14 cellular contexts compared by ENCODE assay signal in the genomic region with DNA sequence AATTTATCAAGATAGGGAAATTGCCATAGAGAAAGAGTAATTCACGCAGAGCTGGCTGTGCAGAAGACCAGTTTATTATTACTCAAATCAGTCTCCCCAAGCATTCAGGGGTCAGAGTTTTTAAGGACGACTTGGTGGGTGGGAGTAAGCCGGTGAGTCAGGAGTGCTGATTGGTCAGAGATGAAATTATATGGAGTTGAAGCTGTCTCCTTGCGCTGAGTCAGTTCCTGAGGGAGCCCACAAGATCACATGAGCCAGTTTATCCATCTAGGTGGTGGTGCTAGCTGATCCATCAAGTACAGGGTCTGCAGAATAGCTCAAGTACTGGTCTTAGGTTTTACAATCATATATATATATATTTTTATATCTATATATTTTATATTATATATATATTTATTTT. TPM values are rescaled to one million over a fixed set of nuclear protein-coding genes. Genes with fewer than 3 reads are reported as not detected.
DNase-seq lines count a peak whose midpoint lies in the region; ATAC-seq and TF ChIP-seq lines count a peak whose summit lies in the region.
"Had no signal": no experiment of that assay in that cellular context is flagged by ENCODE, and none has a peak within 500 bp of the region (broad histone marks: within the 10 kb centered on the region; RNA-seq: fewer than 3 reads in every experiment).

No MANE protein-coding gene starts in this region.

- H3K36me3 Mint-ChIP-seq in activated T-helper 17 cell treated with anti-CD3 and anti-CD28 coated beads, Interleukin-2, amount 50 U/mL, for 72 hours (ENCODE audit: low read depth): no peaks in the 10 kb centered on the region

- no peak overlapping the region for H3K27ac Mint-ChIP-seq in activated T-helper 17 cell treated with anti-CD3 and anti-CD28 coated beads, Interleukin-2, amount 50 U/mL, for 72 hours

- no peak overlapping the region for H3K4me3 ChIP-seq in kidney epithelial cell (ENCODE audit: low read depth, low read length)

- H3K4me1 Mint-ChIP-seq in activated T-helper 17 cell treated with anti-CD3 and anti-CD28 coated beads, Interleukin-2, amount 50 U/mL, for 72 hours: no peaks in the 10 kb centered on the region

- H3K9me3 Mint-ChIP-seq in activated T-helper 17 cell treated with anti-CD3 and anti-CD28 coated beads, Interleukin-2, amount 50 U/mL, for 72 hours: no peaks in the 10 kb centered on the region

- H3K27me3 Mint-ChIP-seq in activated T-helper 17 cell treated with anti-CD3 and anti-CD28 coated beads, Interleukin-2, amount 50 U/mL, for 72 hours: no peaks in the 10 kb centered on the region
- H3K27me3 Mint-ChIP-seq: T-helper 17 cell had no signal

- no peak overlapping the region for H3K4me3 Mint-ChIP-seq in activated T-helper 17 cell treated with anti-CD3 and anti-CD28 coated beads, Interleukin-2, amount 50 U/mL, for 72 hours
- H3K4me3 Mint-ChIP-seq: T-helper 17 cell had no signal

- ATAC-seq in activated T-helper 17 cell treated with anti-CD3 and anti-CD28 coated beads, Interleukin-2, amount 50 U/mL, for 72 hours (replicated peaks): peak; percentile 73
- ATAC-seq in GM18909 (IDR thresholded peaks at IDR 0.05; ENCODE audit: poor library complexity, unreplicated experiment) (no peak), HG02981 (IDR thresholded peaks at IDR 0.05; ENCODE audit: unreplicated experiment) (no peak), GM19035 (IDR thresholded peaks at IDR 0.05; ENCODE audit: unreplicated experiment) (no peak), HG02798 (IDR thresholded peaks at IDR 0.05; ENCODE audit: poor library complexity, unreplicated experiment) (no peak)
- ATAC-seq: T-helper 17 cell had no signal

- no peak for TF ChIP-seq CTCF in kidney epithelial cell (IDR thresholded peaks at IDR 0.05; ENCODE audit: insufficient read depth, low read length, poor library complexity, severe bottlenecking)

- H3K36me3 ChIP-seq in kidney epithelial cell (ENCODE audit: control insufficient read depth, insufficient read depth, low read length): no peaks in the 10 kb centered on the region

- DNase-seq in Daoy (ENCODE audit: low read depth) (peak; percentile 82), Kasumi-1 (lab: John Stamatoyannopoulos, UW) (peak; percentile 1 to 19), kidney epithelial cell (ENCODE audit: low read depth) (peak; percentile 55)
- DNase-seq: NCI-H1105 treated with DMSO at 0.1 percent for 48 hours, NCI-H69, T-helper 17 cell, trophoblast cell had no signal

- no peaks in the 10 kb centered on the region for H3K27me3 ChIP-seq in kidney epithelial cell (ENCODE audit: control insufficient read depth, insufficient read depth, low read length)

RNA-seq across cellular contexts. Expression of a gene that starts 6.0 kb away (rescaled TPM):
- total RNA-seq in Daoy (2014; rRNA removed; shearing (Covaris generic)): not detected in 2 replicates
- total RNA-seq in activated T-helper 17 cell treated with anti-CD3 and anti-CD28 coated beads, Interleukin-2, amount 50 U/mL, for 72 hours: not detected
- not detected in 2 replicates for total RNA-seq in kidney epithelial cell
- total RNA-seq: lung microvascular endothelial cell, posterior vena cava had no signal

RNA-seq across cellular contexts. Expression of a gene that starts 46.9 kb away (rescaled TPM):
- total RNA-seq in Daoy (2014; rRNA removed; shearing (Covaris generic)): 1.4 and 2.0 TPM in 2 replicates
- 1 to 10 TPM; 3.7 to 5.9 TPM for total RNA-seq in activated T-helper 17 cell treated with anti-CD3 and anti-CD28 coated beads, Interleukin-2, amount 50 U/mL, for 72 hours
- total RNA-seq in kidney epithelial cell: 9.0 and 9.7 TPM in 2 replicates

Comparison
In these comparisons a context has a peak if more than half of its experiments do, and no peak if none do; other contexts are left out.
1. DNase-seq: peak in every context shown above with its lines; median percentile 82 in Daoy; 55 in kidney epithelial cell; 10 in Kasumi-1.